Comparison of ENCODE assay signal across 14 cellular contexts in genomic region chr19:58497634-58498170, GRCh38. TPM values are rescaled to one million over a fixed set of nuclear protein-coding genes. Genes with fewer than 3 reads are reported as not detected.
A peak's percentile ranks its signal among the peaks of the same experiment; 100 is the strongest.
DNase-seq lines count a peak whose midpoint lies in the region; ATAC-seq, FAIRE-seq and TF ChIP-seq lines count a peak whose summit lies in the region.
"Had no signal": no experiment of that assay in that cellular context is flagged by ENCODE, and none has a peak within 500 bp of the region (broad histone marks: within the 10 kb centered on the region; RNA-seq: fewer than 3 reads in every experiment).

No MANE protein-coding gene starts in this region.

- no peak overlapping the region for H3K18ac ChIP-seq in H1 (ENCODE audit: extremely low read depth, low read length)

- no peak overlapping the region for H4K5ac ChIP-seq in H1 (ENCODE audit: insufficient read length, low read depth, low read length)

- peaks cover 22% of the 10 kb centered on the region for H3K23me2 ChIP-seq in H1 (ENCODE audit: low read depth, low read length)

- no peak overlapping the region for H2AK5ac ChIP-seq in H1 (ENCODE audit: low read depth, low read length)

- no peak overlapping the region for H2BK120ac ChIP-seq in H1 (replicated peaks; ENCODE audit: low read depth, low read length)

- peak overlapping the region; percentile 38 for H3K4me3 Mint-ChIP-seq in CD4-positive, alpha-beta T cell

- TF ChIP-seq POLR2A in H1 (IDR thresholded peaks at IDR 0.05; ENCODE audit: control extremely low read depth in 1 of 2, low read depth in 2 of 2, low read length in 2 of 2) = no peak
- no peak for TF ChIP-seq POLR2A in transverse colon (IDR thresholded peaks at IDR 0.05)

- H3K4me2 ChIP-seq in OCI-LY7 (ENCODE audit: low read length) = peak overlapping the region; percentile 98
- peak overlapping the region; percentile 93 to 96; a peak in 2 of 4 replicates for H3K4me2 ChIP-seq in H1 (ENCODE audit: insufficient read depth in 1 of 2, low read depth in 2 of 2, low read length in 2 of 2)

- H2AFZ ChIP-seq in OCI-LY7 (ENCODE audit: low read length) = no peak overlapping the region
- no peak overlapping the region for H2AFZ ChIP-seq in H1 (ENCODE audit: low read length)

- H3K4me1 ChIP-seq in OCI-LY7 (ENCODE audit: insufficient read depth, low read length, poor library complexity, severe bottlenecking) (peaks cover 15% of the 10 kb centered on the region), H1 (replicated peaks in 1 of 4; ENCODE audit: control insufficient read depth in 3 of 4, insufficient read depth in 4 of 4, low read length in 3 of 4) (peaks cover 0 to 14% (median 7%) of the 10 kb centered on the region in 4 experiments; a peak in 4 of 7 replicates), transverse colon (peaks cover 7 to 17% (median 14%) of the 10 kb centered on the region in 4 donors)
- H3K4me1 ChIP-seq: SJCRH30 had no signal

- no peaks in the 10 kb centered on the region for H3K36me3 ChIP-seq in OCI-LY7 (ENCODE audit: insufficient read depth, low read length)
- no peaks in the 10 kb centered on the region for H3K36me3 ChIP-seq in H1 (ENCODE audit: control insufficient read depth in 2 of 4, insufficient read depth in 4 of 4, low read length in 3 of 4)
- no peaks in the 10 kb centered on the region for H3K36me3 ChIP-seq in transverse colon
- H3K36me3 ChIP-seq: SJCRH30, stomach had no signal

- H3K23ac ChIP-seq in H1 (ENCODE audit: insufficient read length) = no peak overlapping the region

- peaks cover 7% of the 10 kb centered on the region for H3K36me3 Mint-ChIP-seq in CD4-positive, alpha-beta T cell (ENCODE audit: low read depth)

- in situ Hi-C loops in transverse colon (cut with MboI; ENCODE audit: low pct_ligation_motif_present in 1 of 4, low pct_unique_long_range_greater_than_20kb in 1 of 4, low sequenced_read_pairs in 3 of 4) = no loop called here

- H2BK5ac ChIP-seq in H1 (ENCODE audit: low read depth, low read length) = no peak overlapping the region

- WGBS in H1 (ENCODE audit: extremely low coverage in 1 of 2, insufficient coverage in 1 of 2, insufficient read length in 1 of 2, insufficient replicate concordance in 2 of 2, low coverage in 1 of 2, low lambda C conversion rate in 2 of 2, missing lambda C conversion rate in 1 of 2), 2 experiments = 86% methylated on average over 8 of the region's 8 CpGs; no CpG with 5 or more reads in 1 of the 2 experiments
- WGBS in transverse colon (ENCODE audit: low coverage in 1 of 2), 2 donors = 88% methylated on average over 8 of the region's 8 CpGs; no CpG with 5 or more reads in 1 of the 2 donors

- H4K8ac ChIP-seq in H1 (ENCODE audit: extremely low read depth, insufficient read depth, low read length) = no peak overlapping the region; the same call in 1 of the 2 replicates

- TF ChIP-seq CTCF in 22Rv1 (IDR thresholded peaks at IDR 0.05) = no peak
- TF ChIP-seq CTCF in CD4-positive, alpha-beta T cell (IDR thresholded peaks at IDR 0.05) = no peak
- no peak for TF ChIP-seq CTCF in OCI-LY7 (conservative IDR thresholded peaks at IDR 0.05; ENCODE audit: low read length)
- TF ChIP-seq CTCF in H1 (IDR thresholded peaks at IDR 0.05; ENCODE audit: control extremely low read depth in 1 of 3, insufficient read depth in 1 of 3, low read depth in 1 of 3, low read length in 3 of 3) = no peak
- TF ChIP-seq CTCF in transverse colon (IDR thresholded peaks at IDR 0.05) = no peak

- H4K20me1 ChIP-seq in OCI-LY7 (ENCODE audit: insufficient read depth, low read length) (no peaks in the 10 kb centered on the region), H1 (replicated peaks in 1 of 2; ENCODE audit: control insufficient read depth in 1 of 2, insufficient read depth in 2 of 2, low read length in 2 of 2) (peaks cover 0 to 2% of the 10 kb centered on the region in 2 experiments)

- DNase-seq in CD4-positive, alpha-beta T cell = no peak
- DNase-seq in OCI-LY7 (ENCODE audit: low spot score) (no peak), H1 (ENCODE audit: low read depth in 1 of 2, low spot score in 2 of 2) (no peak), DMS79 (lab: John Stamatoyannopoulos, UW) (no peak), transverse colon (no peak), NCI-H1092 treated with DMSO at 0.1 percent for 48 hours (lab: John Stamatoyannopoulos, UW) (no peak), OCI-M2 (lab: John Stamatoyannopoulos, UW; ENCODE audit: unreplicated experiment) (no peak)
- DNase-seq: activated CD4-positive, CD25-positive, alpha-beta regulatory T cell treated with anti-CD3 and anti-CD28 coated beads, Interleukin-2, amount 50 U/mL, for 72 hours; NCI-H1417 treated with DMSO at 0.1 percent for 48 hours; NCI-H524; SJCRH30; stimulated activated CD4-positive, alpha-beta T cell treated with anti-CD3 and anti-CD28 coated beads, Interleukin-4, amount 100 ng/mL, for 1 hour; stomach had no signal

- TF ChIP-seq RAD21 in H1 (IDR thresholded peaks at IDR 0.05 in 1 of 2, conservative IDR thresholded peaks at IDR 0.05 in 1 of 2; ENCODE audit: low read depth in 2 of 2, low read length in 2 of 2) = no peak

- no peak overlapping the region for H2BK12ac ChIP-seq in H1 (ENCODE audit: low read depth, low read length)

- no peak for TF ChIP-seq EP300 in H1 (IDR thresholded peaks at IDR 0.05; ENCODE audit: borderline replicate concordance in 1 of 2, low read depth in 2 of 2, low read length in 2 of 2)
- TF ChIP-seq EP300 in transverse colon (IDR thresholded peaks at IDR 0.05; ENCODE audit: low read depth) = no peak

- peak overlapping the region; percentile 83; the same call in 1 of the 2 replicates for H3K27ac ChIP-seq in 22Rv1
- H3K27ac ChIP-seq in CD4-positive, alpha-beta T cell (ENCODE audit: low read depth, low read length) = no peak overlapping the region
- H3K27ac ChIP-seq in OCI-LY7 (ENCODE audit: low read depth, low read length, poor library complexity, severe bottlenecking) = no peak overlapping the region
- no peak overlapping the region for H3K27ac ChIP-seq in H1 (ENCODE audit: low read depth, low read length)
- H3K27ac ChIP-seq in transverse colon = no peak overlapping the region
- H3K27ac ChIP-seq: SJCRH30 had no signal

- POLR2A ChIA-PET in CD4-positive, alpha-beta T cell (lab: Charles Lee) = interaction anchor here (2.3 kb wide), 1 partner anchor 22 kb away, joined by 15 read pairs; the partner anchor contains the start of gene ZBTB45
- POLR2A ChIA-PET in OCI-LY7 (lab: Charles Lee) = no interaction called here
- POLR2A ChIA-PET in H1 (lab: Charles Lee; ENCODE audit: partially characterized antibody) = interaction anchor here (1.3 to 3.6 kb wide), 3 partner anchors 11 to 61 kb away, joined by 3 to 11 read pairs (median 4); partner anchors contain the start of gene TRIM28

- H3K9me2 ChIP-seq in OCI-LY7 (ENCODE audit: insufficient read depth, low read length) = no peaks in the 10 kb centered on the region

- peaks cover 8% of the 10 kb centered on the region for H3K79me1 ChIP-seq in H1 (ENCODE audit: low read depth, low read length)

- CTCF ChIA-PET in CD4-positive, alpha-beta T cell (lab: Charles Lee) = no interaction called here
- CTCF ChIA-PET in OCI-LY7 (lab: Charles Lee; ENCODE audit: unreplicated experiment) (no interaction called here), H1 (lab: Charles Lee; ENCODE audit: partially characterized antibody) (interaction anchor here (4.9 kb wide), 1 partner anchor 21 kb away, joined by 27 read pairs; the partner anchor contains the start of gene ZBTB45)

- no peak overlapping the region for H3K9ac ChIP-seq in H1 (replicated peaks in 1 of 4; ENCODE audit: extremely low read depth in 1 of 4, low read depth in 3 of 4, low read length in 3 of 4)

- H3K9me3 ChIP-seq in CD4-positive, alpha-beta T cell (ENCODE audit: control insufficient read depth, low read length) = no peaks in the 10 kb centered on the region
- H3K9me3 ChIP-seq in OCI-LY7 (ENCODE audit: low read length) = no peaks in the 10 kb centered on the region
- H3K9me3 ChIP-seq in H1 (ENCODE audit: insufficient read depth in 2 of 2, low read depth in 1 of 2, low read length in 1 of 2) = no peaks in the 10 kb centered on the region
- no peaks in the 10 kb centered on the region for H3K9me3 ChIP-seq in transverse colon
- H3K9me3 ChIP-seq: SJCRH30, stomach had no signal

- H3K14ac ChIP-seq in H1 (ENCODE audit: insufficient read length) = no peak overlapping the region

- peaks cover 3% of the 10 kb centered on the region for H3K9me3 Mint-ChIP-seq in CD4-positive, alpha-beta T cell

- no peak overlapping the region for H3K27ac Mint-ChIP-seq in CD4-positive, alpha-beta T cell

- peaks cover 16% of the 10 kb centered on the region for H3K4me1 Mint-ChIP-seq in CD4-positive, alpha-beta T cell (ENCODE audit: low read depth)

- no peaks in the 10 kb centered on the region for H3K27me3 ChIP-seq in CD4-positive, alpha-beta T cell (ENCODE audit: control insufficient read depth, insufficient read depth, low read length)
- H3K27me3 ChIP-seq in H1 (replicated peaks in 1 of 4; ENCODE audit: control insufficient read depth in 3 of 4, extremely low read depth in 1 of 4, insufficient read depth in 3 of 4, low read length in 3 of 4) (no peaks in the 10 kb centered on the region), transverse colon (no peaks in the 10 kb centered on the region)
- H3K27me3 ChIP-seq: SJCRH30, stomach had no signal

- no peak overlapping the region for H2BK15ac ChIP-seq in H1 (ENCODE audit: low read length)

- H2BK20ac ChIP-seq in H1 (ENCODE audit: low read length) = no peak overlapping the region

- H3K4me3 ChIP-seq in OCI-LY7 (ENCODE audit: low read depth, low read length, poor library complexity, severe bottlenecking) (peak overlapping the region; percentile 79), H1 (ENCODE audit: extremely low read depth in 1 of 4, insufficient read depth in 2 of 4, low read depth in 3 of 4, low read length in 4 of 4) (no peak overlapping the region), transverse colon (no peak overlapping the region)
- H3K4me3 ChIP-seq: SJCRH30 had no signal

- no peak overlapping the region for H3K56ac ChIP-seq in H1 (replicated peaks; ENCODE audit: insufficient read length, low read depth, low read length)

- no TSS peak for BruUV-seq in OCI-LY7 (replicated peaks; lab: Mats Ljungman, UMichigan)

- H3K79me2 ChIP-seq in OCI-LY7 (ENCODE audit: insufficient read depth, low read depth, low read length) (no peaks in the 10 kb centered on the region), H1 (ENCODE audit: control insufficient read depth in 1 of 2, insufficient read depth in 2 of 2, low read length in 2 of 2) (no peaks in the 10 kb centered on the region)

- no peak for ATAC-seq in CD4-positive, alpha-beta T cell (ENCODE audit: poor library complexity)

- intact Hi-C loops in CD4-positive, alpha-beta T cell (cut with DNase I, micrococcal nuclease) = loop anchor here in 1 of 2 experiments (2.0 kb wide), 1 partner anchor 21 kb away; the partner anchor contains the start of gene ZNF446
- intact Hi-C loops in OCI-LY7 (cut with micrococcal nuclease; ENCODE audit: unreplicated experiment) (no loop called here), transverse colon (cut with DNase I; ENCODE audit: low total_unique reads) (no loop called here)

- no peaks in the 10 kb centered on the region for H3K27me3 Mint-ChIP-seq in CD4-positive, alpha-beta T cell

- H4K91ac ChIP-seq in H1 (replicated peaks; ENCODE audit: insufficient read length, low read length) = no peak overlapping the region

- FAIRE-seq in H1 (lab: Jason Lieb, UNC) = no peak

- H3K4ac ChIP-seq in H1 (replicated peaks; ENCODE audit: insufficient read length, low read depth, low read length) = no peak overlapping the region

RNA-seq across cellular contexts. Expression of gene SLC27A5, which starts 14.1 kb away (rescaled TPM):
- total RNA-seq in CD4-positive, alpha-beta T cell = 1 to 10 TPM; 3.5 to 4.8 TPM
- total RNA-seq in OCI-LY7 (2014; rRNA removed; shearing (Covaris generic)) = 28.0 and 44.1 TPM in 2 replicates
- total RNA-seq in OCI-LY7 (2022) (29.4 and 29.8 TPM in 2 replicates), transverse colon (1 to 10 TPM in 3 of 4 donors, not detected in 1; 3.3 to 5.0 (median 4.4) TPM)
- total RNA-seq in H1 (2021; fragmentation: NEBNext Ultra II Directional; extraction: Animal tissue kit (Norgen Biotek cat#: 25700)) = 20.7 and 25.1 TPM in 2 replicates
- 80.5 and 95.9 TPM in 2 replicates for polyA plus RNA-seq in H1 (2011; rRNA removed)
- 69.6 TPM for polyA plus RNA-seq in H1 (2011; cell fraction: cytosol; rRNA removed)
- polyA plus RNA-seq in H1 (2011; cell fraction: nucleus; rRNA removed) = 68.5 TPM
- polyA plus RNA-seq in H1 (2012, experiment 1 of 2) = 39.9 to 57.6 TPM (median 48.9 TPM) in 4 replicates
- 53.5 TPM for polyA plus RNA-seq in H1 (2012, experiment 2 of 2)
- polyA plus RNA-seq in H1 (2013, experiment 1 of 2) = 30.3 TPM
- polyA plus RNA-seq in H1 (2013, experiment 2 of 2) = 31.5 TPM
- 34.0 and 38.3 TPM in 2 replicates for polyA minus RNA-seq in H1 (2011; rRNA and poly(A)+ RNA removed)
- polyA minus RNA-seq in H1 (2011; cell fraction: cytosol; rRNA and poly(A)+ RNA removed) = 10.1 TPM
- 16.9 TPM for polyA minus RNA-seq in H1 (2011; cell fraction: nucleus; rRNA and poly(A)+ RNA removed)

RNA-seq across cellular contexts. Expression of gene ZNF446, which starts 21.6 kb away (rescaled TPM):
- total RNA-seq in CD4-positive, alpha-beta T cell = 10 to 100 TPM; 13.6 to 14.6 TPM
- total RNA-seq in OCI-LY7 (2014; rRNA removed; shearing (Covaris generic)) = 8.0 and 9.9 TPM in 2 replicates
- total RNA-seq in OCI-LY7 (2022) = 11.0 and 11.1 TPM in 2 replicates
- 4.1 and 4.3 TPM in 2 replicates for total RNA-seq in H1 (2021; fragmentation: NEBNext Ultra II Directional; extraction: Animal tissue kit (Norgen Biotek cat#: 25700))
- 5.5 and 8.2 TPM in 2 replicates for polyA plus RNA-seq in H1 (2011; rRNA removed)
- 5.6 TPM for polyA plus RNA-seq in H1 (2011; cell fraction: cytosol; rRNA removed)
- polyA plus RNA-seq in H1 (2011; cell fraction: nucleus; rRNA removed) = 11.0 TPM
- 4.0 to 5.5 TPM (median 4.5 TPM) in 4 replicates for polyA plus RNA-seq in H1 (2012, experiment 1 of 2)
- polyA plus RNA-seq in H1 (2012, experiment 2 of 2) = 4.2 TPM
- polyA plus RNA-seq in H1 (2013, experiment 1 of 2) = 2.3 TPM
- 2.1 TPM for polyA plus RNA-seq in H1 (2013, experiment 2 of 2)
- polyA minus RNA-seq in H1 (2011; rRNA and poly(A)+ RNA removed) = 2.9 and 3.7 TPM in 2 replicates
- 4.0 TPM for polyA minus RNA-seq in H1 (2011; cell fraction: cytosol; rRNA and poly(A)+ RNA removed)
- 6.5 TPM for polyA minus RNA-seq in H1 (2011; cell fraction: nucleus; rRNA and poly(A)+ RNA removed)
- total RNA-seq in transverse colon = 10 to 100 TPM in 3 of 4 donors, 1 to 10 TPM in 1; 2.8 to 54.6 (median 18.1) TPM

RNA-seq across cellular contexts. Expression of gene ZBTB45, which starts 21.9 kb away (rescaled TPM):
- total RNA-seq in CD4-positive, alpha-beta T cell = 1 to 10 TPM; 5.7 to 6.3 TPM
- 6.7 and 10.7 TPM in 2 replicates for total RNA-seq in OCI-LY7 (2014; rRNA removed; shearing (Covaris generic))
- total RNA-seq in OCI-LY7 (2022) (14.7 and 16.4 TPM in 2 replicates), transverse colon (10 to 100 TPM; 12.8 to 24.7 (median 18.1) TPM)
- 16.9 and 17.3 TPM in 2 replicates for total RNA-seq in H1 (2021; fragmentation: NEBNext Ultra II Directional; extraction: Animal tissue kit (Norgen Biotek cat#: 25700))
- 17.2 and 31.4 TPM in 2 replicates for polyA plus RNA-seq in H1 (2011; rRNA removed)
- polyA plus RNA-seq in H1 (2011; cell fraction: cytosol; rRNA removed) = 10.8 TPM
- 18.7 TPM for polyA plus RNA-seq in H1 (2011; cell fraction: nucleus; rRNA removed)
- 8.9 to 18.6 TPM (median 17.5 TPM) in 4 replicates for polyA plus RNA-seq in H1 (2012, experiment 1 of 2)
- 13.2 TPM for polyA plus RNA-seq in H1 (2012, experiment 2 of 2)
- 12.5 TPM for polyA plus RNA-seq in H1 (2013, experiment 1 of 2)
- 13.1 TPM for polyA plus RNA-seq in H1 (2013, experiment 2 of 2)
- 5.0 and 5.1 TPM in 2 replicates for polyA minus RNA-seq in H1 (2011; rRNA and poly(A)+ RNA removed)
- polyA minus RNA-seq in H1 (2011; cell fraction: cytosol; rRNA and poly(A)+ RNA removed) = 10.1 TPM
- polyA minus RNA-seq in H1 (2011; cell fraction: nucleus; rRNA and poly(A)+ RNA removed) = 18.1 TPM

RNA-seq across cellular contexts. Expression of gene ZNF324, which starts 30.8 kb away (rescaled TPM):
- total RNA-seq in CD4-positive, alpha-beta T cell = 10 to 100 TPM; 24.3 to 25.2 TPM
- 16.5 and 23.3 TPM in 2 replicates for total RNA-seq in OCI-LY7 (2014; rRNA removed; shearing (Covaris generic))
- total RNA-seq in OCI-LY7 (2022) = 11.9 and 13.2 TPM in 2 replicates
- 5.8 and 6.4 TPM in 2 replicates for total RNA-seq in H1 (2021; fragmentation: NEBNext Ultra II Directional; extraction: Animal tissue kit (Norgen Biotek cat#: 25700))
- polyA plus RNA-seq in H1 (2011; rRNA removed) = 5.1 and 6.7 TPM in 2 replicates
- polyA plus RNA-seq in H1 (2011; cell fraction: cytosol; rRNA removed) = 5.1 TPM
- polyA plus RNA-seq in H1 (2011; cell fraction: nucleus; rRNA removed) = 5.8 TPM
- 2.8 to 4.1 TPM (median 3.9 TPM) in 4 replicates for polyA plus RNA-seq in H1 (2012, experiment 1 of 2)
- 3.0 TPM for polyA plus RNA-seq in H1 (2012, experiment 2 of 2)
- polyA plus RNA-seq in H1 (2013, experiment 1 of 2) = 2.7 TPM
- 2.4 TPM for polyA plus RNA-seq in H1 (2013, experiment 2 of 2)
- polyA minus RNA-seq in H1 (2011; rRNA and poly(A)+ RNA removed) = 6.8 and 7.0 TPM in 2 replicates
- 5.2 TPM for polyA minus RNA-seq in H1 (2011; cell fraction: cytosol; rRNA and poly(A)+ RNA removed)
- polyA minus RNA-seq in H1 (2011; cell fraction: nucleus; rRNA and poly(A)+ RNA removed) = 18.8 TPM
- 10 to 100 TPM in 3 of 4 donors, 1 to 10 TPM in 1; 9.4 to 27.5 (median 24.5) TPM for total RNA-seq in transverse colon

RNA-seq across cellular contexts. Expression of gene TRIM28, which starts 46.2 kb away (rescaled TPM):
- 100 to 1,000 TPM; 549 to 553 TPM for total RNA-seq in CD4-positive, alpha-beta T cell
- total RNA-seq in OCI-LY7 (2014; rRNA removed; shearing (Covaris generic)) = 551 and 729 TPM in 2 replicates
- total RNA-seq in OCI-LY7 (2022) (601 and 603 TPM in 2 replicates), transverse colon (100 to 1,000 TPM; 180 to 694 (median 297) TPM)
- total RNA-seq in H1 (2021; fragmentation: NEBNext Ultra II Directional; extraction: Animal tissue kit (Norgen Biotek cat#: 25700)) = 1,398 and 1,433 TPM in 2 replicates
- polyA plus RNA-seq in H1 (2011; rRNA removed) = 1,442 and 2,243 TPM in 2 replicates
- 1,009 TPM for polyA plus RNA-seq in H1 (2011; cell fraction: cytosol; rRNA removed)
- polyA plus RNA-seq in H1 (2011; cell fraction: nucleus; rRNA removed) = 3,768 TPM
- 1,824 to 2,237 TPM (median 2,041 TPM) in 4 replicates for polyA plus RNA-seq in H1 (2012, experiment 1 of 2)
- 2,033 TPM for polyA plus RNA-seq in H1 (2012, experiment 2 of 2)
- polyA plus RNA-seq in H1 (2013, experiment 1 of 2) = 913 TPM
- 805 TPM for polyA plus RNA-seq in H1 (2013, experiment 2 of 2)
- polyA minus RNA-seq in H1 (2011; rRNA and poly(A)+ RNA removed) = 3,393 and 4,202 TPM in 2 replicates
- polyA minus RNA-seq in H1 (2011; cell fraction: cytosol; rRNA and poly(A)+ RNA removed) = 1,842 TPM
- polyA minus RNA-seq in H1 (2011; cell fraction: nucleus; rRNA and poly(A)+ RNA removed) = 1,128 TPM
